Comparison of ENCODE assay signal across 32 cellular contexts in the genomic region with DNA sequence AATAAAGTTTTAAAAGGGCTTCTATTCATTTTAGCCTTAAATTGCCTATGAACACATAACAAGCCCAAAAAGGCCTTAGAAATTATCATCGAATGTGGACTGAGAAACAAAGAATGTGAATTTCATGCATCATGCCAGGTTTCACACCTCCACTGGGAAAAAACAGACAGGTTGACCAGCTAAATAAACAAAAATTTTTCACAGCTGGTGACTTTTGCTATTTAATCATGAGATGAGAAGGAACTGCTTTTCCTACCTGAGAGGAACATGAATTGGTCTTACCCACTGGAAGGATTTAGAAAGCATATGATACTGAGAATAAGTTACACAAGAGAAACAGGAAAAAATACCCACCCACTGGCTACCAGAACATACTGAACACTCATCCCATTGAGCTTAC.
"Had no signal": no experiment of that assay in that cellular context is flagged by ENCODE, and none has a peak within 500 bp of the region (broad histone marks: within the 10 kb centered on the region; RNA-seq: fewer than 3 reads in every experiment).

No MANE protein-coding gene starts in this region.

- ATAC-seq: activated naive CD4-positive, alpha-beta T cell treated with anti-CD3 and anti-CD28 coated beads, Interleukin-2, amount 50 U/mL, for 72 hours; activated naive CD8-positive, alpha-beta T cell treated with anti-CD3 and anti-CD28 coated beads, Interleukin-2, amount 50 U/mL, for 24 hours; activated T-cell treated with anti-CD3 and anti-CD28 coated beads, Interleukin-2, amount 50 U/mL, for 4 hours; activated T-cell treated with anti-CD3 and anti-CD28 coated beads, Interleukin-2, amount 50 U/mL, for 72 hours; activated T-helper 17 cell treated with anti-CD3 and anti-CD28 coated beads, Interleukin-2, amount 50 U/mL, for 72 hours had no signal

- H3K27me3 ChIP-seq: adrenal gland, ascending aorta, brain microvascular endothelial cell, breast epithelium, cardiac muscle cell had no signal

- H3K27ac ChIP-seq: adrenal gland, ascending aorta, brain microvascular endothelial cell, breast epithelium, cardiac muscle cell had no signal

- H3K36me3 ChIP-seq: adrenal gland, ascending aorta, brain microvascular endothelial cell, breast epithelium, cardiac muscle cell had no signal

- H3K9me3 ChIP-seq: adrenal gland, ascending aorta, breast epithelium had no signal

- H3K4me3 ChIP-seq: adrenal gland, ascending aorta, breast epithelium, cardiac muscle cell had no signal

- DNase-seq: activated effector memory CD4-positive, alpha-beta T cell treated with anti-CD3 and anti-CD28 coated beads, Interleukin-2, amount 50 U/mL, for 16 hours; activated effector memory CD4-positive, alpha-beta T cell treated with Interleukin-2 at 50 U/mL for 16 hours; activated gamma-delta T cell; activated gamma-delta T cell treated with Interleukin-2 at 50 U/mL for 16 hours; activated naive CD4-positive, alpha-beta T cell; activated naive CD4-positive, alpha-beta T cell treated with anti-CD3 and anti-CD28 coated beads for 36 hours; activated naive CD4-positive, alpha-beta T cell treated with anti-CD3 and anti-CD28 coated beads, Interleukin-2, amount 10 ng/mL, durations not matched to agents 7 days and 5 days; activated naive CD4-positive, alpha-beta T cell treated with anti-CD3 and anti-CD28 coated beads, Interleukin-2, amount 50 U/mL, for 16 hours; activated naive CD4-positive, alpha-beta T cell treated with Interleukin-2 at 50 U/mL for 16 hours; activated naive CD8-positive, alpha-beta T cell treated with anti-CD3 and anti-CD28 coated beads for 36 hours; activated naive CD8-positive, alpha-beta T cell treated with anti-CD3 and anti-CD28 coated beads, Interleukin-2, amount 10 ng/mL, durations not matched to agents 7 days and 5 days; activated naive CD8-positive, alpha-beta T cell treated with anti-CD3 and anti-CD28 coated beads, Interleukin-2, amount 50 U/mL, for 24 hours; activated T-cell treated with anti-CD3 and anti-CD28 coated beads for 4 hours; activated T-cell treated with anti-CD3 and anti-CD28 coated beads, Interleukin-2, amount 50 U/mL, for 1 hour; activated T-cell treated with anti-CD3 and anti-CD28 coated beads, Interleukin-2, amount 50 U/mL, for 24 hours; activated T-cell treated with anti-CD3 and anti-CD28 coated beads, Interleukin-2, amount 50 U/mL, for 4 hours; activated T-cell treated with anti-CD3 and anti-CD28 coated beads, Interleukin-2, amount 50 U/mL, for 48 hours; activated T-cell treated with anti-CD3 and anti-CD28 coated beads, Interleukin-2, amount 50 U/mL, for 72 hours; adrenal gland; amniotic stem cell; anterior cingulate cortex; aorta; brain microvascular endothelial cell; caudate nucleus; cerebellar nuclear complex had no signal

- H3K4me1 ChIP-seq: adrenal gland, ascending aorta, breast epithelium had no signal

- FAIRE-seq: astrocyte, bronchial epithelial cell had no signal
